ENCODE assay signal across 17 cellular contexts in genomic region chr2:226467221-226467620, GRCh38.
DNase-seq lines count a peak whose midpoint lies in the region; ATAC-seq, FAIRE-seq and TF ChIP-seq lines count a peak whose summit lies in the region.
"Had no signal": no experiment of that assay in that cellular context is flagged by ENCODE, and none has a peak within 500 bp of the region (broad histone marks: within the 10 kb centered on the region; RNA-seq: fewer than 3 reads in every experiment).

No MANE protein-coding gene starts in this region.

- H2BK120ac ChIP-seq in mesendoderm (ENCODE audit: low read depth, low read length), result no peak overlapping the region

- no peak overlapping the region for H3K56ac ChIP-seq in mesendoderm (ENCODE audit: low read length)

- TF ChIP-seq EP300 in HepG2 (IDR thresholded peaks at IDR 0.05; ENCODE audit: low read depth in 2 of 2, low read length in 2 of 2) (no peak), HepG2 (CRISPR knock-in tag; IDR thresholded peaks at IDR 0.05; ENCODE audit: borderline replicate concordance) (no peak)

- H4K8ac ChIP-seq in mesendoderm (ENCODE audit: low read depth, low read length), result no peak overlapping the region

- H4K5ac ChIP-seq in mesendoderm (ENCODE audit: low read length), result no peak overlapping the region

- H3K79me1 ChIP-seq in mesendoderm (ENCODE audit: low read length), result no peaks in the 10 kb centered on the region

- no peak overlapping the region for H3K4me2 ChIP-seq in HepG2 (ENCODE audit: low read depth, low read length)
- no peak overlapping the region for H3K4me2 ChIP-seq in mesendoderm (ENCODE audit: low read length)

- no peaks in the 10 kb centered on the region for H4K20me1 ChIP-seq in HepG2 (ENCODE audit: insufficient read depth, low read length)

- no TSS peak for BruUV-seq in HepG2 (replicated peaks; lab: Mats Ljungman, UMichigan)

- no peak for TF ChIP-seq RAD21 in HepG2 (CRISPR knock-in tag; IDR thresholded peaks at IDR 0.05)

- ATAC-seq in HepG2 (no peak), right lobe of liver (no peak), GM18870 (IDR thresholded peaks at IDR 0.05; ENCODE audit: unreplicated experiment) (no peak)

- H3K4ac ChIP-seq in mesendoderm (ENCODE audit: low read depth, low read length), result no peak overlapping the region

- no peak for TF ChIP-seq CTCF in HepG2 (CRISPR knock-in tag; IDR thresholded peaks at IDR 0.05)
- TF ChIP-seq CTCF in right lobe of liver (IDR thresholded peaks at IDR 0.05), result no peak
- no peak for TF ChIP-seq CTCF in thyroid gland (IDR thresholded peaks at IDR 0.05)

- TF ChIP-seq POLR2A in HepG2 (IDR thresholded peaks at IDR 0.05; ENCODE audit: insufficient read depth in 1 of 2, low read depth in 2 of 2, low read length in 2 of 2) (no peak), right lobe of liver (IDR thresholded peaks at IDR 0.05) (no peak), thyroid gland (IDR thresholded peaks at IDR 0.05) (no peak)

- no peaks in the 10 kb centered on the region for H3K36me3 ChIP-seq in HepG2 (replicated peaks in 1 of 2; ENCODE audit: control insufficient read depth in 1 of 2, insufficient read depth in 2 of 2, low read length in 2 of 2)
- H3K36me3 ChIP-seq in right lobe of liver, result no peaks in the 10 kb centered on the region
- H3K36me3 ChIP-seq in mesendoderm (ENCODE audit: control insufficient read depth, insufficient read depth, low read length), result no peaks in the 10 kb centered on the region
- H3K36me3 ChIP-seq in thyroid gland, result no peaks in the 10 kb centered on the region

- in situ Hi-C loops in HepG2 (cut with HindIII; ENCODE audit: extremely low pct_ligation_motif_present, low pct_unique_long_range_greater_than_20kb), result no loop called here

- no peak overlapping the region for H3K23ac ChIP-seq in mesendoderm (ENCODE audit: low read length)

- no peaks in the 10 kb centered on the region for H3K27me3 ChIP-seq in HepG2 (ENCODE audit: control insufficient read depth in 1 of 2, insufficient read depth in 2 of 2, low read length in 2 of 2)
- H3K27me3 ChIP-seq in right lobe of liver, result no peaks in the 10 kb centered on the region
- H3K27me3 ChIP-seq in mesendoderm (ENCODE audit: insufficient read depth, low read length, poor library complexity), result no peaks in the 10 kb centered on the region
- H3K27me3 ChIP-seq in thyroid gland, result no peaks in the 10 kb centered on the region

- WGBS in HepG2 (ENCODE audit: low lambda C conversion rate), result 21% methylated on average over 6 of the region's 6 CpGs
- 83% methylated on average over 6 of the region's 6 CpGs for WGBS in right lobe of liver (ENCODE audit: insufficient coverage, low coverage, low lambda C conversion rate, missing lambda C conversion rate)
- WGBS in mesendoderm (ENCODE audit: extremely low coverage, insufficient coverage, low lambda C conversion rate), result no CpG with 5 or more reads among the region's 6 CpGs
- WGBS in thyroid gland, 2 donors, result 80 to 82% methylated on average over 5 to 6 of the region's 6 CpGs

- H3K9ac ChIP-seq in HepG2 (ENCODE audit: insufficient read depth, low read depth, low read length), result no peak overlapping the region
- no peak overlapping the region for H3K9ac ChIP-seq in mesendoderm (ENCODE audit: low read length)

- H3K9me3 ChIP-seq in HepG2 (ENCODE audit: low read length) (no peaks in the 10 kb centered on the region), right lobe of liver (peaks cover 0 to 4% (median 0%) of the 10 kb centered on the region in 4 donors), thyroid gland (no peaks in the 10 kb centered on the region)

- H3K79me2 ChIP-seq in HepG2 (ENCODE audit: insufficient read depth, low read length), result no peaks in the 10 kb centered on the region
- H3K79me2 ChIP-seq in mesendoderm (ENCODE audit: control insufficient read depth, insufficient read depth, low read length), result no peaks in the 10 kb centered on the region

- no peak overlapping the region for H2BK5ac ChIP-seq in mesendoderm (ENCODE audit: low read length)

- H3K4me1 ChIP-seq in HepG2 (ENCODE audit: insufficient read depth, low read length) (peaks cover 15% of the 10 kb centered on the region), right lobe of liver (no peaks in the 10 kb centered on the region), mesendoderm (ENCODE audit: control insufficient read depth, low read depth, low read length) (no peaks in the 10 kb centered on the region), thyroid gland (peaks cover 13 to 15% of the 10 kb centered on the region in 2 donors)

- FAIRE-seq in HepG2 (lab: Jason Lieb, UNC) (no peak), frontal cortex (lab: Jason Lieb, UNC) (no peak)
- FAIRE-seq: A204.1, G401.6, GM12891, GM19239, H1 had no signal

- no peak overlapping the region for H2AK5ac ChIP-seq in mesendoderm (ENCODE audit: low read length)

- CTCF ChIA-PET in HepG2 (lab: Yijun Ruan, JAX; ENCODE audit: low intra/inter-chr PET ratio, low total read pairs), result interaction anchor here (0.6 kb wide), 1 partner anchor 30 kb away, joined by 4 read pairs; no protein-coding TSS in a partner anchor

- peak; percentile 33 for DNase-seq in HepG2 (ENCODE audit: low spot score)
- no peak for DNase-seq in right lobe of liver
- peak; percentile 6 for DNase-seq in NCI-H69 (lab: John Stamatoyannopoulos, UW)
- peak; percentile 77 for DNase-seq in mesendoderm
- DNase-seq in thyroid gland, result no peak
- no peak for DNase-seq in iPS-NIHi11 (ENCODE audit: low spot score)
- no peak for DNase-seq in frontal cortex (ENCODE audit: low spot score in 2 of 2)
- DNase-seq: C1 segment of cervical spinal cord; CD4-positive, alpha-beta T cell; DMS79; HCEC 1CT had no signal

- no peak overlapping the region for H3K18ac ChIP-seq in mesendoderm (ENCODE audit: low read length)

- H3K4me3 ChIP-seq in HepG2 (replicated peaks in 1 of 3; ENCODE audit: insufficient read depth in 1 of 3, low read depth in 2 of 3, low read length in 3 of 3), result no peak overlapping the region
- H3K4me3 ChIP-seq in right lobe of liver, result no peak overlapping the region
- no peak overlapping the region for H3K4me3 ChIP-seq in mesendoderm (ENCODE audit: low read length)
- H3K4me3 ChIP-seq in thyroid gland (replicated peaks in 1 of 3), result no peak overlapping the region

- no peak overlapping the region for H2BK15ac ChIP-seq in mesendoderm (replicated peaks; ENCODE audit: low read depth)

- H3K27ac ChIP-seq in HepG2 (ENCODE audit: extremely low read length, insufficient read depth, low read length), result no peak overlapping the region
- no peak overlapping the region for H3K27ac ChIP-seq in right lobe of liver
- H3K27ac ChIP-seq in mesendoderm (ENCODE audit: low read depth, low read length), result no peak overlapping the region
- H3K27ac ChIP-seq in thyroid gland, result peak overlapping the region in 2 of 3 donors; percentile 74 to 78

- POLR2A ChIA-PET in HepG2 (lab: Yijun Ruan, JAX), result interaction anchor here (1.4 kb wide), 1 partner anchor 11 kb away, joined by 4 read pairs; no protein-coding TSS in a partner anchor

- intact Hi-C loops in HepG2 (cut with micrococcal nuclease; ENCODE audit: unreplicated experiment), result no loop called here
- intact Hi-C loops in right lobe of liver (cut with DNase I), result no loop called here
- intact Hi-C loops in thyroid gland (cut with DNase I), result no loop called here

- peak overlapping the region; percentile 18 for H2AFZ ChIP-seq in HepG2 (ENCODE audit: low read length)

TF ChIP-seq in HepG2, 621 proteins besides CTCF, POLR2A, EP300 and RAD21:
- 0 out of 2 replicates have a peak, but pooled peaks have one; percentile 27 for TF ChIP-seq JUND (CRISPR knock-in tag; IDR thresholded peaks at IDR 0.05)
- no peak for TF ChIP-seq ZNF678 (CRISPR knock-in tag; IDR thresholded peaks at IDR 0.05)
- peak; percentile 49; the same call in 1 of the 2 replicates for TF ChIP-seq ZMYM3 (CRISPR knock-in tag; IDR thresholded peaks at IDR 0.05)

Comparison
In these comparisons a context has a peak if more than half of its experiments do, and no peak if none do; other contexts are left out.
1. DNase-seq: peak in HepG2 (single experiment), NCI-H69 (single experiment) and mesendoderm (single experiment); none in right lobe of liver (0 of 3), thyroid gland (0 of 2), iPS-NIHi11 (single experiment) and frontal cortex (0 of 2).
2. H3K27ac ChIP-seq: peak in thyroid gland (2 of 3); none in HepG2 (single experiment), right lobe of liver (0 of 3) and mesendoderm (single experiment).